Comparison of ENCODE assay signal across 15 cellular contexts in genomic region chr1:159421821-159422220, GRCh38. TPM values are rescaled to one million over a fixed set of nuclear protein-coding genes. Genes with fewer than 3 reads are reported as not detected.
A peak's percentile ranks its signal among the peaks of the same experiment; 100 is the strongest.
DNase-seq lines count a peak whose midpoint lies in the region; TF ChIP-seq lines count a peak whose summit lies in the region.
"Had no signal": no experiment of that assay in that cellular context is flagged by ENCODE, and none has a peak within 500 bp of the region (broad histone marks: within the 10 kb centered on the region; RNA-seq: fewer than 3 reads in every experiment).

No MANE protein-coding gene starts in this region.

- H3K79me2 ChIP-seq in SK-N-SH (ENCODE audit: insufficient read depth) = no peaks in the 10 kb centered on the region

- CTCF ChIA-PET in SK-N-SH (lab: Yijun Ruan, JAX) = interaction anchor here (0.9 to 1.3 kb wide), 3 partner anchors 408 to 550 kb away, joined by 3 read pairs; no protein-coding TSS in a partner anchor

- TF ChIP-seq RAD21 in SK-N-SH (IDR thresholded peaks at IDR 0.05; ENCODE audit: low read length) = no peak

- no peak overlapping the region for H3K27ac ChIP-seq in SK-N-SH (ENCODE audit: low read depth in 2 of 2, low read length in 1 of 2)

- H3K4me2 ChIP-seq in SK-N-SH = no peak overlapping the region

- POLR2A ChIA-PET in SK-N-SH (lab: Yijun Ruan, JAX) = no interaction called here

- TF ChIP-seq EP300 in SK-N-SH (IDR thresholded peaks at IDR 0.05; ENCODE audit: borderline replicate concordance in 1 of 2, low read depth in 1 of 2, low read length in 1 of 2) = no peak

- 0 out of 2 replicates have a peak, but pooled peaks cover 6% of the 10 kb centered on the region for H3K9me3 ChIP-seq in SK-N-SH

- H4K20me1 ChIP-seq in SK-N-SH (ENCODE audit: insufficient read depth) = no peaks in the 10 kb centered on the region

- H3K27me3 ChIP-seq in H7 (ENCODE audit: control insufficient read depth, insufficient read depth, low read length) = no peaks in the 10 kb centered on the region
- H3K27me3 ChIP-seq in SK-N-SH (ENCODE audit: insufficient read depth) = no peaks in the 10 kb centered on the region

- H2AFZ ChIP-seq in SK-N-SH (ENCODE audit: low read depth) = no peak overlapping the region

- no peaks in the 10 kb centered on the region for H3F3A ChIP-seq in SK-N-SH (replicated peaks; ENCODE audit: insufficient read depth)

- no peak overlapping the region for H3K4me3 ChIP-seq in AG10803 (ENCODE audit: low read length)
- H3K4me3 ChIP-seq in H7 (ENCODE audit: insufficient read depth, low read depth, low read length) = no peak overlapping the region
- H3K4me3 ChIP-seq in SK-N-SH (ENCODE audit: low read depth in 2 of 2, low read length in 1 of 2) = no peak overlapping the region

- H3K4me1 ChIP-seq in SK-N-SH (ENCODE audit: control insufficient read depth in 1 of 2, insufficient read depth in 2 of 2, low read depth in 1 of 2, low read length in 1 of 2) = no peaks in the 10 kb centered on the region

- H3K36me3 ChIP-seq in H7 (replicated peaks; ENCODE audit: control insufficient read depth, insufficient read depth, low read length) (no peaks in the 10 kb centered on the region), SK-N-SH (replicated peaks in 1 of 2; ENCODE audit: control insufficient read depth in 1 of 2, insufficient read depth in 2 of 2, low read length in 1 of 2) (no peaks in the 10 kb centered on the region)

- DNase-seq in AG10803 (ENCODE audit: low read depth) (no peak), H7 (peak; percentile 4), SK-N-SH (no peak), iPS DF 4.7 (ENCODE audit: extremely low read depth, low spot score) (peak; percentile 22), COR-L47 (lab: John Stamatoyannopoulos, UW) (no peak), SIG-M5 treated with dmso at 0.1 percent for 504 hours (lab: John Stamatoyannopoulos, UW; ENCODE audit: unreplicated experiment) (no peak), NCI-H1105 (lab: John Stamatoyannopoulos, UW) (no peak), ureter (ENCODE audit: low spot score) (no peak)
- DNase-seq: activated CD4-positive, alpha-beta T cell treated with anti-CD3 and anti-CD28 coated beads for 48 hours; activated T-cell treated with anti-CD3 and anti-CD28 coated beads, Interleukin-2, amount 50 U/mL, for 72 hours; islet precursor cell had no signal

- no peaks in the 10 kb centered on the region for H3K9me2 ChIP-seq in SK-N-SH

- WGBS in SK-N-SH (ENCODE audit: low lambda C conversion rate) = 21% methylated on average over 6 of the region's 8 CpGs

- TF ChIP-seq CTCF in AG10803 (conservative IDR thresholded peaks at IDR 0.05; ENCODE audit: low read length) (peak; percentile 23), SK-N-SH (IDR thresholded peaks at IDR 0.05) (peak; percentile 33; the same call in 1 of the 2 replicates)

- no peak overlapping the region for H3K9ac ChIP-seq in SK-N-SH

TF ChIP-seq in SK-N-SH, 30 proteins besides CTCF, POLR2A, EP300 and RAD21:
- no peak for TF ChIP-seq RFX5 (IDR thresholded peaks at IDR 0.05; ENCODE audit: low read length)
- TF ChIP-seq POLR2AphosphoS5 (IDR thresholded peaks at IDR 0.05; ENCODE audit: low read depth, low read length) = no peak
- no peak for TF ChIP-seq PBX3 (IDR thresholded peaks at IDR 0.05)
- TF ChIP-seq SMC3 (IDR thresholded peaks at IDR 0.05; ENCODE audit: low read depth, low read length) = peak; percentile 29
- TF ChIP-seq NRF1 (IDR thresholded peaks at IDR 0.05; ENCODE audit: low read depth, low read length) = no peak
- no peak for TF ChIP-seq RXRA (IDR thresholded peaks at IDR 0.05; ENCODE audit: borderline replicate concordance, low read depth)
- no peak for TF ChIP-seq USF2 (IDR thresholded peaks at IDR 0.05; ENCODE audit: borderline replicate concordance, low read depth, low read length)
- no peak for TF ChIP-seq FOSL2 (IDR thresholded peaks at IDR 0.05; ENCODE audit: borderline replicate concordance, low read depth)
- TF ChIP-seq ELF1 (IDR thresholded peaks at IDR 0.05) = no peak

RNA-seq across cellular contexts. Expression of gene OR10J4, which starts 10.2 kb away (rescaled TPM):
- not detected in 2 replicates for total RNA-seq in H7 (2014; rRNA removed; shearing (Covaris generic))
- polyA plus RNA-seq in SK-N-SH (2012; rRNA removed) = not detected in 2 replicates
- not detected in 2 replicates for polyA plus RNA-seq in SK-N-SH (2012; cell fraction: cytosol; rRNA removed)
- not detected in 2 replicates for polyA plus RNA-seq in SK-N-SH (2012; cell fraction: nucleus; rRNA removed)
- total RNA-seq in ureter = not detected
- total RNA-seq: activated T-cell treated with anti-CD3 and anti-CD28 coated beads, Interleukin-2, amount 50 U/mL, for 72 hours; M059J; T-helper 2 cell treated with Interferon-gamma antibody and Interleukin-4, amounts not matched to agents 100 ng/mL and 5 ng/mL, for 36 hours had no signal
- polyA plus RNA-seq: adipose tissue, thymus had no signal

RNA-seq across cellular contexts. Expression of gene OR10J1, which starts 17.7 kb away (rescaled TPM):
- not detected in 2 replicates for total RNA-seq in H7 (2014; rRNA removed; shearing (Covaris generic))
- polyA plus RNA-seq in SK-N-SH (2012; rRNA removed) = not detected in 2 replicates
- polyA plus RNA-seq in SK-N-SH (2012; cell fraction: cytosol; rRNA removed) = not detected in 2 replicates
- not detected in 2 replicates for polyA plus RNA-seq in SK-N-SH (2012; cell fraction: nucleus; rRNA removed)
- total RNA-seq in ureter = not detected
- total RNA-seq: activated T-cell treated with anti-CD3 and anti-CD28 coated beads, Interleukin-2, amount 50 U/mL, for 72 hours; M059J; T-helper 2 cell treated with Interferon-gamma antibody and Interleukin-4, amounts not matched to agents 100 ng/mL and 5 ng/mL, for 36 hours had no signal
- polyA plus RNA-seq: adipose tissue had no signal

Comparison
In these comparisons a context has a peak if more than half of its experiments do, and no peak if none do; other contexts are left out.
1. DNase-seq: peak in H7 (single experiment) and iPS DF 4.7 (single experiment); none in AG10803 (single experiment), SK-N-SH (single experiment), COR-L47 (single experiment), SIG-M5 treated with dmso at 0.1 percent for 504 hours (single experiment), NCI-H1105 (single experiment) and ureter (single experiment).